ENCODE assay signal across 1 cellular context in the genomic region with DNA sequence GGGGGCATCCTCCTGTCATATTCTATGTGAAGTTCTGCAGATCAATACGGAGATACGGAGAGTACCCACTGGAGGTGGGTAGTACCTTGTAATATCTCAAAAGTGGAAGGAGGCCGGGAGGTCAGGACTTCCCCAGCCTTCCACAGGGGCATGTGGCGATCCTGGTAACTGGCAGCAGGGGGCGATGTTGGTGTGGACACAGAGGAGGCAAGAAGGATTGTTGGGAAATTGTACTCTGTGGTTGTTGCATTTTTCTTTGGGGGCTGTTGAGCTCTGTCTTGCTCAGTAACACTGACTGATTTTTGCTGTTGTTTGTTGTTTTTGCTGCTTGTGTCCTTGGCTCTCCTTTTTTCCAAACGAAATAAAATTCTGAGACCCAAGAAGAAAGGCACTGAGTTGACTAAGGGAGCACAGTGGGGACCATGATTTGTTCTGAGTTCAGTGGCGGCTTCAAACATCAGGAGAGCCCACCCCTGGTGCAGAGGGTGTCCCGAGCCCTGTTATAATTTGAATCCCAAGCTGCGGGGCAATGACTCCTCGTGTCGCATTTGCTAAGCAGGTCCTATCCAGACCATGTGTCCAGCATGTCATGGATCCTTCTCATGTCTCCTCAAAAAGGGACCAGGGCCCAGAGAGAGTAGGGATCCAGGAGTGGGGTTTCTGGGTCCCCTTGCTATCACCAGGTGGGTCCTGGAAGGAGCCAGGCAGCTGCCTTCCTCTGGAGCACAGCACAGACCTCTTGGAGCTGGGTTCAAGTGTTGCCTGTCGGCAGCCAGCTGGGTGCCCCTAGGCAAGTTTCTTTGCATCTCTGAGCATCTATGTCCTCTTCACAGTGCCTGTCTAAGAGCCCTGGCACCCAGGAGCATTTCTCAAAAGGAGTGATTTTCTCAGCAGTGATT.
TF ChIP-seq lines count a peak whose summit lies in the region.

No MANE protein-coding gene starts in this region.

TF ChIP-seq in HEK293, 187 proteins besides CTCF, POLR2A, EP300 and RAD21 (continued from another document):
- TF ChIP-seq, protein P1, sequence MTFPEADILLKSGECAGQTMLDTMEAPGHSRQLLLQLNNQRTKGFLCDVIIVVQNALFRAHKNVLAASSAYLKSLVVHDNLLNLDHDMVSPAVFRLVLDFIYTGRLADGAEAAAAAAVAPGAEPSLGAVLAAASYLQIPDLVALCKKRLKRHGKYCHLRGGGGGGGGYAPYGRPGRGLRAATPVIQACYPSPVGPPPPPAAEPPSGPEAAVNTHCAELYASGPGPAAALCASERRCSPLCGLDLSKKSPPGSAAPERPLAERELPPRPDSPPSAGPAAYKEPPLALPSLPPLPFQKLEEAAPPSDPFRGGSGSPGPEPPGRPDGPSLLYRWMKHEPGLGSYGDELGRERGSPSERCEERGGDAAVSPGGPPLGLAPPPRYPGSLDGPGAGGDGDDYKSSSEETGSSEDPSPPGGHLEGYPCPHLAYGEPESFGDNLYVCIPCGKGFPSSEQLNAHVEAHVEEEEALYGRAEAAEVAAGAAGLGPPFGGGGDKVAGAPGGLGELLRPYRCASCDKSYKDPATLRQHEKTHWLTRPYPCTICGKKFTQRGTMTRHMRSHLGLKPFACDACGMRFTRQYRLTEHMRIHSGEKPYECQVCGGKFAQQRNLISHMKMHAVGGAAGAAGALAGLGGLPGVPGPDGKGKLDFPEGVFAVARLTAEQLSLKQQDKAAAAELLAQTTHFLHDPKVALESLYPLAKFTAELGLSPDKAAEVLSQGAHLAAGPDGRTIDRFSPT (tag by site-specific recombination; IDR thresholded peaks at IDR 0.05), result no peak
- TF ChIP-seq KLF16 (tag by site-specific recombination; IDR thresholded peaks at IDR 0.05), result no peak
- TF ChIP-seq KLF8 (tag by site-specific recombination; IDR thresholded peaks at IDR 0.05), result 0 out of 2 replicates have a peak, but pooled peaks have one; percentile 15
- TF ChIP-seq GLIS1 (tag by site-specific recombination; IDR thresholded peaks at IDR 0.05), result peak; percentile 17; the same call in 1 of the 2 replicates
- TF ChIP-seq, protein P2, sequence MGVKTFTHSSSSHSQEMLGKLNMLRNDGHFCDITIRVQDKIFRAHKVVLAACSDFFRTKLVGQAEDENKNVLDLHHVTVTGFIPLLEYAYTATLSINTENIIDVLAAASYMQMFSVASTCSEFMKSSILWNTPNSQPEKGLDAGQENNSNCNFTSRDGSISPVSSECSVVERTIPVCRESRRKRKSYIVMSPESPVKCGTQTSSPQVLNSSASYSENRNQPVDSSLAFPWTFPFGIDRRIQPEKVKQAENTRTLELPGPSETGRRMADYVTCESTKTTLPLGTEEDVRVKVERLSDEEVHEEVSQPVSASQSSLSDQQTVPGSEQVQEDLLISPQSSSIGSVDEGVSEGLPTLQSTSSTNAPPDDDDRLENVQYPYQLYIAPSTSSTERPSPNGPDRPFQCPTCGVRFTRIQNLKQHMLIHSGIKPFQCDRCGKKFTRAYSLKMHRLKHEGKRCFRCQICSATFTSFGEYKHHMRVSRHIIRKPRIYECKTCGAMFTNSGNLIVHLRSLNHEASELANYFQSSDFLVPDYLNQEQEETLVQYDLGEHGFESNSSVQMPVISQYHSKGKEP (tag by site-specific recombination; IDR thresholded peaks at IDR 0.05), result peak; percentile 51; the same call in 1 of the 2 replicates
- TF ChIP-seq, protein P3, sequence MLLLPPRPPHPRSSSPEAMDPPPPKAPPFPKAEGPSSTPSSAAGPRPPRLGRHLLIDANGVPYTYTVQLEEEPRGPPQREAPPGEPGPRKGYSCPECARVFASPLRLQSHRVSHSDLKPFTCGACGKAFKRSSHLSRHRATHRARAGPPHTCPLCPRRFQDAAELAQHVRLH (tag by site-specific recombination; IDR thresholded peaks at IDR 0.05), result peak; percentile 68; the same call in 1 of the 2 replicates
- no peak for TF ChIP-seq ZNF621 (tag by site-specific recombination; IDR thresholded peaks at IDR 0.05)
- TF ChIP-seq ZNF114 (tag by site-specific recombination; IDR thresholded peaks at IDR 0.05), result no peak
- peak; percentile 94 for TF ChIP-seq ZNF654 (tag by site-specific recombination; IDR thresholded peaks at IDR 0.05; ENCODE audit: low read depth)
- TF ChIP-seq, protein P4, sequence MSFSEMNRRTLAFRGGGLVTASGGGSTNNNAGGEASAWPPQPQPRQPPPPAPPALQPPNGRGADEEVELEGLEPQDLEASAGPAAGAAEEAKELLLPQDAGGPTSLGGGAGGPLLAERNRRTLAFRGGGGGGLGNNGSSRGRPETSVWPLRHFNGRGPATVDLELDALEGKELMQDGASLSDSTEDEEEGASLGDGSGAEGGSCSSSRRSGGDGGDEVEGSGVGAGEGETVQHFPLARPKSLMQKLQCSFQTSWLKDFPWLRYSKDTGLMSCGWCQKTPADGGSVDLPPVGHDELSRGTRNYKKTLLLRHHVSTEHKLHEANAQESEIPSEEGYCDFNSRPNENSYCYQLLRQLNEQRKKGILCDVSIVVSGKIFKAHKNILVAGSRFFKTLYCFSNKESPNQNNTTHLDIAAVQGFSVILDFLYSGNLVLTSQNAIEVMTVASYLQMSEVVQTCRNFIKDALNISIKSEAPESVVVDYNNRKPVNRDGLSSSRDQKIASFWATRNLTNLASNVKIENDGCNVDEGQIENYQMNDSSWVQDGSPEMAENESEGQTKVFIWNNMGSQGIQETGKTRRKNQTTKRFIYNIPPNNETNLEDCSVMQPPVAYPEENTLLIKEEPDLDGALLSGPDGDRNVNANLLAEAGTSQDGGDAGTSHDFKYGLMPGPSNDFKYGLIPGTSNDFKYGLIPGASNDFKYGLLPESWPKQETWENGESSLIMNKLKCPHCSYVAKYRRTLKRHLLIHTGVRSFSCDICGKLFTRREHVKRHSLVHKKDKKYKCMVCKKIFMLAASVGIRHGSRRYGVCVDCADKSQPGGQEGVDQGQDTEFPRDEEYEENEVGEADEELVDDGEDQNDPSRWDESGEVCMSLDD (tag by site-specific recombination; IDR thresholded peaks at IDR 0.05), result no peak
- no peak for TF ChIP-seq ZNF335 (tag by site-specific recombination; conservative IDR thresholded peaks at IDR 0.05)
- TF ChIP-seq ZNF248 (tag by site-specific recombination; IDR thresholded peaks at IDR 0.05), result no peak
- no peak for TF ChIP-seq ZNF596 (tag by site-specific recombination; IDR thresholded peaks at IDR 0.05)
- no peak for TF ChIP-seq ZNF626 (tag by site-specific recombination; IDR thresholded peaks at IDR 0.05)
- no peak for TF ChIP-seq ZNF174 (tag by site-specific recombination; IDR thresholded peaks at IDR 0.05)
- no peak for TF ChIP-seq ZSCAN30 (tag by site-specific recombination; IDR thresholded peaks at IDR 0.05)
- TF ChIP-seq, protein P5, sequence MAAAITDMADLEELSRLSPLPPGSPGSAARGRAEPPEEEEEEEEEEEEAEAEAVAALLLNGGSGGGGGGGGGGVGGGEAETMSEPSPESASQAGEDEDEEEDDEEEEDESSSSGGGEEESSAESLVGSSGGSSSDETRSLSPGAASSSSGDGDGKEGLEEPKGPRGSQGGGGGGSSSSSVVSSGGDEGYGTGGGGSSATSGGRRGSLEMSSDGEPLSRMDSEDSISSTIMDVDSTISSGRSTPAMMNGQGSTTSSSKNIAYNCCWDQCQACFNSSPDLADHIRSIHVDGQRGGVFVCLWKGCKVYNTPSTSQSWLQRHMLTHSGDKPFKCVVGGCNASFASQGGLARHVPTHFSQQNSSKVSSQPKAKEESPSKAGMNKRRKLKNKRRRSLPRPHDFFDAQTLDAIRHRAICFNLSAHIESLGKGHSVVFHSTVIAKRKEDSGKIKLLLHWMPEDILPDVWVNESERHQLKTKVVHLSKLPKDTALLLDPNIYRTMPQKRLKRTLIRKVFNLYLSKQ (tag by site-specific recombination; IDR thresholded peaks at IDR 0.05; ENCODE audit: borderline replicate concordance), result no peak
- peak; percentile 99 for TF ChIP-seq ZNF2 (tag by site-specific recombination; IDR thresholded peaks at IDR 0.05)
- TF ChIP-seq, protein P6, sequence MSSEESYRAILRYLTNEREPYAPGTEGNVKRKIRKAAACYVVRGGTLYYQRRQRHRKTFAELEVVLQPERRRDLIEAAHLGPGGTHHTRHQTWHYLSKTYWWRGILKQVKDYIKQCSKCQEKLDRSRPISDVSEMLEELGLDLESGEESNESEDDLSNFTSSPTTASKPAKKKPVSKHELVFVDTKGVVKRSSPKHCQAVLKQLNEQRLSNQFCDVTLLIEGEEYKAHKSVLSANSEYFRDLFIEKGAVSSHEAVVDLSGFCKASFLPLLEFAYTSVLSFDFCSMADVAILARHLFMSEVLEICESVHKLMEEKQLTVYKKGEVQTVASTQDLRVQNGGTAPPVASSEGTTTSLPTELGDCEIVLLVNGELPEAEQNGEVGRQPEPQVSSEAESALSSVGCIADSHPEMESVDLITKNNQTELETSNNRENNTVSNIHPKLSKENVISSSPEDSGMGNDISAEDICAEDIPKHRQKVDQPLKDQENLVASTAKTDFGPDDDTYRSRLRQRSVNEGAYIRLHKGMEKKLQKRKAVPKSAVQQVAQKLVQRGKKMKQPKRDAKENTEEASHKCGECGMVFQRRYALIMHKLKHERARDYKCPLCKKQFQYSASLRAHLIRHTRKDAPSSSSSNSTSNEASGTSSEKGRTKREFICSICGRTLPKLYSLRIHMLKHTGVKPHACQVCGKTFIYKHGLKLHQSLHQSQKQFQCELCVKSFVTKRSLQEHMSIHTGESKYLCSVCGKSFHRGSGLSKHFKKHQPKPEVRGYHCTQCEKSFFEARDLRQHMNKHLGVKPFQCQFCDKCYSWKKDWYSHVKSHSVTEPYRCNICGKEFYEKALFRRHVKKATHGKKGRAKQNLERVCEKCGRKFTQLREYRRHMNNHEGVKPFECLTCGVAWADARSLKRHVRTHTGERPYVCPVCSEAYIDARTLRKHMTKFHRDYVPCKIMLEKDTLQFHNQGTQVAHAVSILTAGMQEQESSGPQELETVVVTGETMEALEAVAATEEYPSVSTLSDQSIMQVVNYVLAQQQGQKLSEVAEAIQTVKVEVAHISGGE (tag by site-specific recombination; conservative IDR thresholded peaks at IDR 0.05; ENCODE audit: low read depth), result no peak
- no peak for TF ChIP-seq ZNF677 (tag by site-specific recombination; IDR thresholded peaks at IDR 0.05)
- TF ChIP-seq SP7 (tag by site-specific recombination; IDR thresholded peaks at IDR 0.05), result 0 out of 2 replicates have a peak, but pooled peaks have one; percentile 17
- 0 out of 2 replicates have a peak, but pooled peaks have one; percentile 35 for TF ChIP-seq ZNF501 (tag by site-specific recombination; IDR thresholded peaks at IDR 0.05)
- TF ChIP-seq KLF7 (tag by site-specific recombination; IDR thresholded peaks at IDR 0.05; ENCODE audit: borderline replicate concordance), result no peak
